In the genomic region with DNA sequence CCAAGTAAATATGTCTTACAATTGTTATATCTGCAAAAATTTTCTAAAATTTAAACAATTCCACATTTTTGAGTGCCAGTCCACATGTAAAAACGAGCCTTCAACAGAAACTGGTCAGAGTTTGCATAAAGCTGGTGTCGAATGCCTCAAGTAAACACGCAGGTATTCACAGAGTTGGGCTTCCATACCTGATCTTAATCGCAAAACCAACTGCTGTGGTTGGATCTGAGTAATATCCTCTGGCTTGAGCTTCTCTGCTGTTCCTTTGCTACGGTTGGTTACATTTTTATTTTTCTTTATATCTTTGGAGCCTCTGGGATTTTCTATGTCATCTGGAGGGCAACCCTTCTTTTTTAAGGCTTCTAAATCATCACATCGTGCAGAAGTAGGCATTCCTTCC, we compare ENCODE assay signal across 20 cellular contexts. TPM values are rescaled to one million over a fixed set of nuclear protein-coding genes. Genes with fewer than 3 reads are reported as not detected.
DNase-seq lines count a peak whose midpoint lies in the region; ATAC-seq and TF ChIP-seq lines count a peak whose summit lies in the region.
"Had no signal": no experiment of that assay in that cellular context is flagged by ENCODE, and none has a peak within 500 bp of the region (broad histone marks: within the 10 kb centered on the region; RNA-seq: fewer than 3 reads in every experiment).

No MANE protein-coding gene starts in this region.

- CTCF ChIA-PET in activated CD4-positive, alpha-beta memory T cell treated with anti-CD3 and anti-CD28 coated beads for 36 hours (lab: Charles Lee) = interaction anchor here (1.6 kb wide), 1 partner anchor 79 kb away, joined by 4 read pairs; no protein-coding TSS in a partner anchor

- H3K9me3 Mint-ChIP-seq in activated CD4-positive, alpha-beta memory T cell treated with anti-CD3 and anti-CD28 coated beads for 36 hours = peaks cover 4% of the 10 kb centered on the region
- peaks cover 3% of the 10 kb centered on the region for H3K9me3 Mint-ChIP-seq in stimulated activated effector memory CD8-positive, alpha-beta T cell treated with anti-CD3 and anti-CD28 coated beads, Interleukin-12 subunit alpha, Interleukin-12 subunit beta, amount 100 ng/mL, for 72 hours

- H3K27me3 ChIP-seq in esophagus muscularis mucosa = no peaks in the 10 kb centered on the region
- no peaks in the 10 kb centered on the region for H3K27me3 ChIP-seq in WERI-Rb-1 (ENCODE audit: insufficient read depth, low read depth, severe bottlenecking)
- H3K27me3 ChIP-seq: ascending aorta; BLaER1 treated with 17β-estradiol and CSF1 and Interleukin-3, amounts not matched to agents 10 nM and 100 nM; esophagus squamous epithelium; heart left ventricle had no signal

- H3K9me3 ChIP-seq in esophagus muscularis mucosa (no peaks in the 10 kb centered on the region), WERI-Rb-1 (ENCODE audit: severe bottlenecking) (no peaks in the 10 kb centered on the region)
- H3K9me3 ChIP-seq: ascending aorta, esophagus squamous epithelium, heart left ventricle had no signal

- intact Hi-C loops in activated CD4-positive, alpha-beta memory T cell treated with anti-CD3 and anti-CD28 coated beads for 36 hours (cut with micrococcal nuclease) = no loop called here
- intact Hi-C loops in esophagus muscularis mucosa (cut with DNase I) = no loop called here

- H3K27ac Mint-ChIP-seq in activated CD4-positive, alpha-beta memory T cell treated with anti-CD3 and anti-CD28 coated beads for 36 hours = peak overlapping the region; percentile 13
- H3K27ac Mint-ChIP-seq in stimulated activated effector memory CD8-positive, alpha-beta T cell treated with anti-CD3 and anti-CD28 coated beads, Interleukin-12 subunit alpha, Interleukin-12 subunit beta, amount 100 ng/mL, for 72 hours = no peak overlapping the region

- H3K36me3 Mint-ChIP-seq in activated CD4-positive, alpha-beta memory T cell treated with anti-CD3 and anti-CD28 coated beads for 36 hours = peaks cover 44% of the 10 kb centered on the region
- peaks cover 83% of the 10 kb centered on the region for H3K36me3 Mint-ChIP-seq in stimulated activated effector memory CD8-positive, alpha-beta T cell treated with anti-CD3 and anti-CD28 coated beads, Interleukin-12 subunit alpha, Interleukin-12 subunit beta, amount 100 ng/mL, for 72 hours

- H3K4me3 ChIP-seq in esophagus muscularis mucosa (no peak overlapping the region), WERI-Rb-1 (ENCODE audit: low read depth, low read length) (no peak overlapping the region)
- H3K4me3 ChIP-seq: ascending aorta; BLaER1 treated with 17β-estradiol and CSF1 and Interleukin-3, amounts not matched to agents 10 nM and 100 nM; esophagus squamous epithelium had no signal

- no peak overlapping the region for H3K4me3 Mint-ChIP-seq in activated CD4-positive, alpha-beta memory T cell treated with anti-CD3 and anti-CD28 coated beads for 36 hours
- H3K4me3 Mint-ChIP-seq in stimulated activated effector memory CD8-positive, alpha-beta T cell treated with anti-CD3 and anti-CD28 coated beads, Interleukin-12 subunit alpha, Interleukin-12 subunit beta, amount 100 ng/mL, for 72 hours = peak overlapping the region; percentile 16

- 57% methylated on average over 6 of the region's 6 CpGs for WGBS in esophagus muscularis mucosa

- peaks cover 45% of the 10 kb centered on the region for H3K4me1 Mint-ChIP-seq in activated CD4-positive, alpha-beta memory T cell treated with anti-CD3 and anti-CD28 coated beads for 36 hours (ENCODE audit: low read depth)
- H3K4me1 Mint-ChIP-seq in stimulated activated effector memory CD8-positive, alpha-beta T cell treated with anti-CD3 and anti-CD28 coated beads, Interleukin-12 subunit alpha, Interleukin-12 subunit beta, amount 100 ng/mL, for 72 hours = peaks cover 38% of the 10 kb centered on the region

- DNase-seq in NCI-H526 treated with DMSO at 0.1 percent for 48 hours (lab: John Stamatoyannopoulos, UW) (peak; percentile 82), esophagus muscularis mucosa (ENCODE audit: extremely low spot score) (no peak), 8988T (no peak), WERI-Rb-1 (no peak)
- DNase-seq in activated CD4-positive, alpha-beta memory T cell treated with anti-CD3 and anti-CD28 coated beads for 36 hours = peak; percentile 27
- no peak for DNase-seq in stimulated activated effector memory CD8-positive, alpha-beta T cell treated with anti-CD3 and anti-CD28 coated beads, Interleukin-12 subunit alpha, Interleukin-12 subunit beta, amount 100 ng/mL, for 72 hours (ENCODE audit: low spot score in 2 of 2)
- DNase-seq: activated gamma-delta T cell treated with Interleukin-2 at 50 U/mL for 16 hours; dermis blood vessel endothelial cell; DMS79 treated with DMSO at 0.1 percent for 48 hours; esophagus squamous epithelium; heart left ventricle; islet precursor cell; midbrain; NCI-H2029; NCI-H748 treated with DMSO at 0.1 percent for 48 hours; right cardiac atrium; stimulated activated CD4-positive, alpha-beta T cell treated with anti-CD3 and anti-CD28 coated beads, Interleukin-2, amount 100 ng/mL, for 24 hours had no signal

- H3K27me3 Mint-ChIP-seq in activated CD4-positive, alpha-beta memory T cell treated with anti-CD3 and anti-CD28 coated beads for 36 hours = no peaks in the 10 kb centered on the region

- ATAC-seq in stimulated activated effector memory CD8-positive, alpha-beta T cell treated with anti-CD3 and anti-CD28 coated beads, Interleukin-12 subunit alpha, Interleukin-12 subunit beta, amount 100 ng/mL, for 72 hours = peak; percentile 89
- no peak for ATAC-seq in GM21390 (IDR thresholded peaks at IDR 0.05; ENCODE audit: unreplicated experiment)
- ATAC-seq: right cardiac atrium had no signal

- no peak for TF ChIP-seq POLR2A in esophagus muscularis mucosa (IDR thresholded peaks at IDR 0.05; ENCODE audit: low read depth)

- H3K36me3 ChIP-seq in esophagus muscularis mucosa (peaks cover 12 to 71% (median 45%) of the 10 kb centered on the region in 4 donors), WERI-Rb-1 (peaks cover 26% of the 10 kb centered on the region)

- no peak for TF ChIP-seq EP300 in esophagus muscularis mucosa (IDR thresholded peaks at IDR 0.05)

- POLR2A ChIA-PET in activated CD4-positive, alpha-beta memory T cell treated with anti-CD3 and anti-CD28 coated beads for 36 hours (lab: Charles Lee) = interaction anchor here (0.6 kb wide), 1 partner anchor 28 kb away, joined by 3 read pairs; no protein-coding TSS in a partner anchor

- peaks cover 4 to 80% (median 60%) of the 10 kb centered on the region in 4 donors for H3K4me1 ChIP-seq in esophagus muscularis mucosa
- H3K4me1 ChIP-seq: BLaER1 treated with 17β-estradiol and CSF1 and Interleukin-3, amounts not matched to agents 10 nM and 100 nM had no signal

- TF ChIP-seq CTCF in esophagus muscularis mucosa (IDR thresholded peaks at IDR 0.05) = no peak
- no peak for TF ChIP-seq CTCF in WERI-Rb-1 (IDR thresholded peaks at IDR 0.05; ENCODE audit: low read depth, low read length)

- H3K27ac ChIP-seq in esophagus muscularis mucosa (replicated peaks in 1 of 4) (peak overlapping the region; percentile 42 to 87 (median 68)), WERI-Rb-1 (no peak overlapping the region)
- H3K27ac ChIP-seq: ascending aorta; BLaER1 treated with 17β-estradiol and CSF1 and Interleukin-3, amounts not matched to agents 10 nM and 100 nM had no signal

RNA-seq across cellular contexts. Expression of a gene that starts 28.4 kb away (rescaled TPM):
- 100 to 1,000 TPM; 113 to 117 TPM for total RNA-seq in activated CD4-positive, alpha-beta memory T cell treated with anti-CD3 and anti-CD28 coated beads for 36 hours
- total RNA-seq in esophagus muscularis mucosa = 1,000 to 10,000 TPM; 1,385 to 1,873 (median 1,661) TPM

Comparison
In these comparisons a context has a peak if more than half of its experiments do, and no peak if none do; other contexts are left out.
1. DNase-seq: peak in NCI-H526 treated with DMSO at 0.1 percent for 48 hours (single experiment) and activated CD4-positive, alpha-beta memory T cell treated with anti-CD3 and anti-CD28 coated beads for 36 hours (single experiment); none in esophagus muscularis mucosa (single experiment), stimulated activated effector memory CD8-positive, alpha-beta T cell treated with anti-CD3 and anti-CD28 coated beads, Interleukin-12 subunit alpha, Interleukin-12 subunit beta, amount 100 ng/mL, for 72 hours (0 of 2), 8988T (single experiment) and WERI-Rb-1 (single experiment).
2. RNA of a gene that starts 28.4 kb away (total RNA-seq): 1,385 to 1,873 TPM in esophagus muscularis mucosa; 113 to 117 TPM in activated CD4-positive, alpha-beta memory T cell treated with anti-CD3 and anti-CD28 coated beads for 36 hours; every median in the first group is over 10 times any median in the second.